Comparison of ENCODE assay signal across 2 cellular contexts in the genomic region with DNA sequence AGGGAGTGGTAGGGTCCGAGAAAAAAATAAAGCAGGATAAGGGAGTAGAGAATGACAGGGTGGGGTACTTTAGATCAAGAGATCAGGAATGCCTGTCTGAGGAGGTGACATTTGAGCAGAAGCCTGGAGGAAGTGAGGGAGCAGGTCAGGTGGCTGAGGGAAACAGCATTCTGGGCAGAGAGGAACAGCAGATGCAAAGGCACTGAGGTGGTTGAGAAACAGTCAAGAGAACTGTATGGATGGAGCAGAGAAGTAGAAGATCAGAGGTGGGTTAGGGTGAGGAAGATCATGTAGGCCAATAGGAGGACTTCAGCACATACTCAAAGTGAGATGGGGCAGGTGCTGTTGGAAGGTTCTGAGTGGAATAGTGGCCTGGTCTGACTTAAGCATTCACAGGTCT.
TF ChIP-seq lines count a peak whose summit lies in the region.

No MANE protein-coding gene starts in this region.

TF ChIP-seq in GM12878, 131 proteins besides CTCF, POLR2A, EP300 and RAD21:
- no peak for TF ChIP-seq IRF3 (IDR thresholded peaks at IDR 0.05)
- no peak for TF ChIP-seq TCF3 (IDR thresholded peaks at IDR 0.05; ENCODE audit: borderline replicate concordance, insufficient read depth, low read depth, low read length)
- TF ChIP-seq RBBP5 (conservative IDR thresholded peaks at IDR 0.05), result no peak
- no peak for TF ChIP-seq KLF5 (IDR thresholded peaks at IDR 0.05; ENCODE audit: partially characterized antibody)
- TF ChIP-seq, protein P1, sequence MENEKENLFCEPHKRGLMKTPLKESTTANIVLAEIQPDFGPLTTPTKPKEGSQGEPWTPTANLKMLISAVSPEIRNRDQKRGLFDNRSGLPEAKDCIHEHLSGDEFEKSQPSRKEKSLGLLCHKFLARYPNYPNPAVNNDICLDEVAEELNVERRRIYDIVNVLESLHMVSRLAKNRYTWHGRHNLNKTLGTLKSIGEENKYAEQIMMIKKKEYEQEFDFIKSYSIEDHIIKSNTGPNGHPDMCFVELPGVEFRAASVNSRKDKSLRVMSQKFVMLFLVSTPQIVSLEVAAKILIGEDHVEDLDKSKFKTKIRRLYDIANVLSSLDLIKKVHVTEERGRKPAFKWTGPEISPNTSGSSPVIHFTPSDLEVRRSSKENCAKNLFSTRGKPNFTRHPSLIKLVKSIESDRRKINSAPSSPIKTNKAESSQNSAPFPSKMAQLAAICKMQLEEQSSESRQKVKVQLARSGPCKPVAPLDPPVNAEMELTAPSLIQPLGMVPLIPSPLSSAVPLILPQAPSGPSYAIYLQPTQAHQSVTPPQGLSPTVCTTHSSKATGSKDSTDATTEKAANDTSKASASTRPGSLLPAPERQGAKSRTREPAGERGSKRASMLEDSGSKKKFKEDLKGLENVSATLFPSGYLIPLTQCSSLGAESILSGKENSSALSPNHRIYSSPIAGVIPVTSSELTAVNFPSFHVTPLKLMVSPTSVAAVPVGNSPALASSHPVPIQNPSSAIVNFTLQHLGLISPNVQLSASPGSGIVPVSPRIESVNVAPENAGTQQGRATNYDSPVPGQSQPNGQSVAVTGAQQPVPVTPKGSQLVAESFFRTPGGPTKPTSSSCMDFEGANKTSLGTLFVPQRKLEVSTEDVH (IDR thresholded peaks at IDR 0.05; ENCODE audit: low read depth, partially characterized antibody), result no peak
- no peak for TF ChIP-seq ASH2L (IDR thresholded peaks at IDR 0.05; ENCODE audit: borderline replicate concordance, low read depth)
- no peak for TF ChIP-seq ZZZ3 (IDR thresholded peaks at IDR 0.05; ENCODE audit: control insufficient read depth, insufficient read length, low read depth)

TF ChIP-seq in HEK293T, 16 proteins besides CTCF, POLR2A, EP300 and RAD21:
- TF ChIP-seq FOXM1 (IDR thresholded peaks at IDR 0.05; ENCODE audit: borderline replicate concordance) (no peak), CTBP1 (IDR thresholded peaks at IDR 0.05; ENCODE audit: borderline replicate concordance) (no peak), ZNF384 (IDR thresholded peaks at IDR 0.05) (no peak), ARNT (IDR thresholded peaks at IDR 0.05) (no peak), FOXK2 (IDR thresholded peaks at IDR 0.05) (no peak), SUZ12 (IDR thresholded peaks at IDR 0.05) (no peak), PKNOX1 (IDR thresholded peaks at IDR 0.05) (no peak)
